ENCODE assay signal across 2 cellular contexts in genomic region chr19:5520501-5520900, GRCh38.
A peak's percentile ranks its signal among the peaks of the same experiment; 100 is the strongest.
TF ChIP-seq lines count a peak whose summit lies in the region.

No MANE protein-coding gene starts in this region.

TF ChIP-seq in HepG2, 621 proteins besides CTCF, POLR2A, EP300 and RAD21:
- TF ChIP-seq ZNF572 (CRISPR knock-in tag; IDR thresholded peaks at IDR 0.05) (no peak), RBAK (CRISPR knock-in tag; IDR thresholded peaks at IDR 0.05) (peak; percentile 89; the same call in 1 of the 2 replicates)

TF ChIP-seq in K562, 482 proteins besides CTCF, POLR2A, EP300 and RAD21:
- TF ChIP-seq RFX1 (IDR thresholded peaks at IDR 0.05) (no peak), SETDB1 (IDR thresholded peaks at IDR 0.05; ENCODE audit: low read length) (no peak), ZNF232 (CRISPR knock-in tag; IDR thresholded peaks at IDR 0.05) (no peak), CBX3 (IDR thresholded peaks at IDR 0.05; ENCODE audit: borderline replicate concordance in 1 of 2, low read length in 2 of 2) (0 out of 3 replicates have a peak, but pooled peaks of 1 of the 2 experiments have one; percentile 44), ZNF280B (CRISPR knock-in tag; IDR thresholded peaks at IDR 0.05) (no peak), KDM1A (IDR thresholded peaks at IDR 0.05) (peak in 1 of 2 experiments; percentile 26; a peak in 1 of 4 replicates), U2AF1 (optimal IDR thresholded peaks at IDR 0.05; ENCODE audit: low read depth, low read length) (no peak), BCOR (IDR thresholded peaks at IDR 0.05) (peak; percentile 72), FOSL1 (tag; conservative IDR thresholded peaks at IDR 0.05) (no peak), ZNF133 (CRISPR knock-in tag; IDR thresholded peaks at IDR 0.05) (no peak), ZBTB11 (CRISPR knock-in tag; IDR thresholded peaks at IDR 0.05) (no peak), ELK1 (CRISPR knock-in tag; IDR thresholded peaks at IDR 0.05) (no peak), HNRNPUL1 (IDR thresholded peaks at IDR 0.05; ENCODE audit: low read length) (no peak), ZKSCAN8 (CRISPR knock-in tag; IDR thresholded peaks at IDR 0.05) (no peak), ADNP (tag; IDR thresholded peaks at IDR 0.05) (0 out of 2 replicates have a peak, but pooled peaks have one; percentile 19), SPI1 (IDR thresholded peaks at IDR 0.05; ENCODE audit: borderline replicate concordance, low read depth, low read length) (no peak), RBM25 (IDR thresholded peaks at IDR 0.05; ENCODE audit: low read depth, low read length, severe bottlenecking) (peak; percentile 68), FOXM1 (IDR thresholded peaks at IDR 0.05; ENCODE audit: low read depth) (no peak), FOXM1 (CRISPR knock-in tag; IDR thresholded peaks at IDR 0.05; ENCODE audit: low read depth) (no peak), RBM22 (IDR thresholded peaks at IDR 0.05; ENCODE audit: low read depth, low read length, poor library complexity, severe bottlenecking) (no peak), FOS (IDR thresholded peaks at IDR 0.05; ENCODE audit: extremely low read depth, insufficient read length) (no peak), TFAM (CRISPR knock-in tag; conservative IDR thresholded peaks at IDR 0.05) (no peak), SMAD2 (IDR thresholded peaks at IDR 0.05; ENCODE audit: low read depth, low read length) (no peak), CREB3L1 (IDR thresholded peaks at IDR 0.05; ENCODE audit: borderline replicate concordance, low read depth) (no peak), WHSC1 (IDR thresholded peaks at IDR 0.05; ENCODE audit: low read length) (no peak), ZNF551 (CRISPR knock-in tag; IDR thresholded peaks at IDR 0.05) (no peak), PTTG1 (tag; IDR thresholded peaks at IDR 0.05; ENCODE audit: low read depth) (no peak)
